In genomic region chr9:99023831-99024230, GRCh38 we compare ENCODE assay signal across 11 cellular contexts.
DNase-seq lines count a peak whose midpoint lies in the region; ATAC-seq and TF ChIP-seq lines count a peak whose summit lies in the region.
"Had no signal": no experiment of that assay in that cellular context is flagged by ENCODE, and none has a peak within 500 bp of the region (broad histone marks: within the 10 kb centered on the region; RNA-seq: fewer than 3 reads in every experiment).

No MANE protein-coding gene starts in this region.

- no peaks in the 10 kb centered on the region for H3K9me3 ChIP-seq in GM23248 (ENCODE audit: low read depth)
- H3K9me3 ChIP-seq in osteoblast (ENCODE audit: low read depth, low read length): no peaks in the 10 kb centered on the region
- H3K9me3 ChIP-seq in endodermal cell (ENCODE audit: control insufficient read depth, low read length): no peaks in the 10 kb centered on the region
- H3K9me3 ChIP-seq: neutrophil had no signal

- TF ChIP-seq CTCF in astrocyte of the spinal cord (IDR thresholded peaks at IDR 0.05; ENCODE audit: low read depth, low read length): no peak
- no peak for TF ChIP-seq CTCF in osteoblast (IDR thresholded peaks at IDR 0.05; ENCODE audit: extremely low read depth, low read depth, low read length)
- no peak for TF ChIP-seq CTCF in endodermal cell (conservative IDR thresholded peaks at IDR 0.05)

- H3K27me3 ChIP-seq in GM23248 (replicated peaks; ENCODE audit: insufficient read depth) (no peaks in the 10 kb centered on the region), osteoblast (ENCODE audit: insufficient read depth, low read length) (no peaks in the 10 kb centered on the region), endodermal cell (ENCODE audit: control insufficient read depth, insufficient read depth, low read length, poor library complexity, severe bottlenecking) (no peaks in the 10 kb centered on the region)

- H3K9ac ChIP-seq in GM23248 (no peak overlapping the region), endodermal cell (ENCODE audit: extremely low read depth, low read length, poor library complexity, severe bottlenecking) (no peak overlapping the region)

- H3K4me1 Mint-ChIP-seq in endodermal cell: peaks cover 2% of the 10 kb centered on the region

- H3K79me2 ChIP-seq in GM23248 (ENCODE audit: insufficient read depth): no peaks in the 10 kb centered on the region
- no peaks in the 10 kb centered on the region for H3K79me2 ChIP-seq in osteoblast (ENCODE audit: insufficient read depth, low read length)

- H3K4me3 ChIP-seq in GM23248 (no peak overlapping the region), astrocyte of the spinal cord (ENCODE audit: low read depth, low read length) (no peak overlapping the region), osteoblast (ENCODE audit: insufficient read depth, low read length) (no peak overlapping the region), endodermal cell (ENCODE audit: low read length) (no peak overlapping the region)

- no peak overlapping the region for H3K27ac Mint-ChIP-seq in endodermal cell

- H3K9me3 Mint-ChIP-seq in endodermal cell: no peaks in the 10 kb centered on the region

- ATAC-seq in HG02970 (IDR thresholded peaks at IDR 0.05; ENCODE audit: low FRiP score, unreplicated experiment): no peak

- H3K27ac ChIP-seq in GM23248: no peak overlapping the region
- no peak overlapping the region for H3K27ac ChIP-seq in osteoblast (ENCODE audit: low read depth, low read length)
- no peak overlapping the region for H3K27ac ChIP-seq in endodermal cell (ENCODE audit: low read depth, low read length)
- H3K27ac ChIP-seq: neutrophil had no signal

- 40 to 47% methylated on average over 1 of the region's 1 CpG for WGBS in GM23248 (ENCODE audit: low coverage in 1 of 2, low lambda C conversion rate in 2 of 2, missing lambda C conversion rate in 2 of 2), 2 experiments
- WGBS in endodermal cell (ENCODE audit: insufficient coverage in 1 of 2, insufficient read length in 1 of 2), 2 experiments: 91 to 100% methylated on average over 1 of the region's 1 CpG

- peak; percentile 52 for DNase-seq in GM23248
- peak; percentile 12 for DNase-seq in NCI-H2029 treated with DMSO at 0.1 percent for 48 hours (lab: John Stamatoyannopoulos, UW)
- peak; percentile 44 for DNase-seq in astrocyte of the spinal cord (ENCODE audit: low read depth, low spot score)
- peak; percentile 91 for DNase-seq in osteoblast (ENCODE audit: insufficient read length, low spot score, missing footprints)
- DNase-seq in foreskin melanocyte: no peak
- DNase-seq in NOMO-1 treated with DMSO at 0.1 percent for 48 hours (lab: John Stamatoyannopoulos, UW; ENCODE audit: unreplicated experiment): no peak
- DNase-seq in endodermal cell: no peak
- DNase-seq: hippocampal formation, NCI-H226 had no signal

- H3K4me3 Mint-ChIP-seq in endodermal cell: no peak overlapping the region

- no peaks in the 10 kb centered on the region for H3K36me3 Mint-ChIP-seq in endodermal cell (ENCODE audit: low read depth)

- H3K4me1 ChIP-seq in GM23248 (ENCODE audit: insufficient read depth): peaks cover 21% of the 10 kb centered on the region
- peaks cover 37% of the 10 kb centered on the region for H3K4me1 ChIP-seq in osteoblast (ENCODE audit: insufficient read depth, low read length)
- no peaks in the 10 kb centered on the region for H3K4me1 ChIP-seq in endodermal cell (ENCODE audit: control insufficient read depth, insufficient read depth, low read length)

- H3K4me2 ChIP-seq in GM23248 (ENCODE audit: unreplicated experiment) (no peak overlapping the region), osteoblast (ENCODE audit: insufficient read depth, low read length) (no peak overlapping the region)

- H3K9me2 ChIP-seq in GM23248 (ENCODE audit: insufficient read depth): no peaks in the 10 kb centered on the region

- peaks cover 9% of the 10 kb centered on the region for H3K27me3 Mint-ChIP-seq in endodermal cell (ENCODE audit: insufficient read depth)

- in situ Hi-C loops in GM23248 (cut with MboI) (loop anchor here (25.0 kb wide), 1 partner anchor 113 kb away; no protein-coding TSS in a partner anchor), astrocyte of the spinal cord (cut with HindIII; ENCODE audit: low sequenced_read_pairs) (loop anchor here (25.0 kb wide), 1 partner anchor 113 kb away; no protein-coding TSS in a partner anchor)

- peaks cover 19% of the 10 kb centered on the region for H3F3A ChIP-seq in GM23248 (ENCODE audit: insufficient read depth)

- H4K20me1 ChIP-seq in GM23248 (ENCODE audit: insufficient read depth) (no peaks in the 10 kb centered on the region), osteoblast (ENCODE audit: insufficient read depth, low read length) (no peaks in the 10 kb centered on the region)

- no peaks in the 10 kb centered on the region for H3K36me3 ChIP-seq in GM23248 (ENCODE audit: low read depth)
- H3K36me3 ChIP-seq in osteoblast (ENCODE audit: insufficient read depth, low read length): no peaks in the 10 kb centered on the region
- H3K36me3 ChIP-seq in endodermal cell (ENCODE audit: control insufficient read depth, insufficient read depth, low read length): no peaks in the 10 kb centered on the region
- H3K36me3 ChIP-seq: neutrophil had no signal

- H2AFZ ChIP-seq in GM23248 (no peak overlapping the region), osteoblast (ENCODE audit: low read length) (no peak overlapping the region)

Comparison
In these comparisons a context has a peak if more than half of its experiments do, and no peak if none do; other contexts are left out.
1. DNase-seq: peak in GM23248 (single experiment), NCI-H2029 treated with DMSO at 0.1 percent for 48 hours (single experiment), astrocyte of the spinal cord (single experiment) and osteoblast (single experiment); none in foreskin melanocyte (single experiment), NOMO-1 treated with DMSO at 0.1 percent for 48 hours (single experiment) and endodermal cell (single experiment).